ENCODE assay signal across 7 cellular contexts in the genomic region with DNA sequence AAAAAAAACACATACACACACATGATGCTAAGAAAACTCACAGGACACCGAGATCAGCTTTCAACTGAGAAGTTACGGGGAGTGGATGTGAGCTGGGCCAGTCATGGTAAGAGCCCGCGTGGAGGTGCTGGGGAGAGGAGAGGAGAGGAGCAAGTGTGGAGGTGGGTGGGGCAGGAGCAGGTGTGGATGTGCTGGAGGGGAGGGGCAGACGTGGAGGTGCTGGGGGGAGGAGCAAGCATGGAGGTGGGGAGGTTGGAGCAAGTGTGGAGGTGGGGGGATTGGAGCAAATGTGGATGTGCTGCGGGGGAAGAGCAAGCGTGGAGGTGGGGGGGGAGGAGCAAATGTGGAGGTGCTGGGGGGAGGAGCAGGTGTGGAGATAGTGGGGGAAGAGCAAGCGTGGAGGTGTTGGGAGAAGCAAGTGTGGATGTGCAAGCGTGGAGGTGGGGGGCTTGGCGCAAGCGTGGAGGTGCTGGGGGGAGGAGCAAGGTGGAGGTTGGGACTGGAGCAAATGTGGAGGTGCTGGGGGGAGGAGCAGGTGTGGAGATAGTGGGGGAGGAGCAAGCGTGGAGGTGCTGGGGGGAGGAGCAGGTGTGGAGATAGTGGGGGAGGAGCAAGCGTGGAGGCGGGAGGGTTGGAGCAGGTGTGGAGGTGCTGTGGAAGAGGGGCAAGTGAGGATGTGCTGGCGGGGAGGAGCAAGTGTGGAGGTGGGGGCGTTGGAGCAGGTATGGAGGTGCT.
"Had no signal": no experiment of that assay in that cellular context is flagged by ENCODE, and none has a peak within 500 bp of the region (broad histone marks: within the 10 kb centered on the region; RNA-seq: fewer than 3 reads in every experiment).

No MANE protein-coding gene starts in this region.

- H3K4me3 Mint-ChIP-seq: activated CD4-positive, alpha-beta memory T cell treated with anti-CD3 and anti-CD28 coated beads for 36 hours; activated T-helper 17 cell treated with anti-CD3 and anti-CD28 coated beads, Interleukin-2, amount 50 U/mL, for 72 hours; naive B cell had no signal

- ATAC-seq: right cardiac atrium had no signal

- DNase-seq: activated CD4-positive, alpha-beta memory T cell treated with anti-CD3 and anti-CD28 coated beads for 36 hours; foreskin fibroblast; immature natural killer cell; naive B cell had no signal

- H3K9me3 Mint-ChIP-seq: activated CD4-positive, alpha-beta memory T cell treated with anti-CD3 and anti-CD28 coated beads for 36 hours; activated T-helper 17 cell treated with anti-CD3 and anti-CD28 coated beads, Interleukin-2, amount 50 U/mL, for 72 hours; naive B cell had no signal

- H3K27ac Mint-ChIP-seq: activated CD4-positive, alpha-beta memory T cell treated with anti-CD3 and anti-CD28 coated beads for 36 hours; activated T-helper 17 cell treated with anti-CD3 and anti-CD28 coated beads, Interleukin-2, amount 50 U/mL, for 72 hours; progenitor cell of endocrine pancreas had no signal

- H3K27me3 Mint-ChIP-seq: activated CD4-positive, alpha-beta memory T cell treated with anti-CD3 and anti-CD28 coated beads for 36 hours; activated T-helper 17 cell treated with anti-CD3 and anti-CD28 coated beads, Interleukin-2, amount 50 U/mL, for 72 hours; progenitor cell of endocrine pancreas had no signal
